32 cellular contexts compared by ENCODE assay signal in the genomic region with DNA sequence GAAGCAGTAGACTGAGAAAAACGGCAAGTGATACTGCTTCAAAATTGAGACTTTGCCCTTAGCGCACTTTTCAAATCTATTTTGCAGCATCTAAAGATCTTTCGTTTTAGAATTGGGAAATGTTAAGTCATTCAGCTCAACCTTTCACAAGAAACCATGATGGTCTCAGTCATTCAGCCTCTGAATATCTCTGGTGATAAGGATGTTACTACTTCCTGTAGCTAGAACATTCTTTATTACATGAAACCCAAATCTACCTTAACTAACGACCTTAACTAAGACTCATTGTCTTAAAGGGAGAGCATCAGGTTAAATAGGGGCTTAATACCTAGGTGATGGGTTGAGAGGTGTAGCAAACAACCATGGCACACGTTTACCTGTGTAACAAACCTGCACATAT. TPM values are rescaled to one million over a fixed set of nuclear protein-coding genes. Genes with fewer than 3 reads are reported as not detected.
"Had no signal": no experiment of that assay in that cellular context is flagged by ENCODE, and none has a peak within 500 bp of the region (broad histone marks: within the 10 kb centered on the region; RNA-seq: fewer than 3 reads in every experiment).

No MANE protein-coding gene starts in this region.

- H3K27ac Mint-ChIP-seq: activated CD4-positive, alpha-beta memory T cell treated with anti-CD3 and anti-CD28 coated beads, Interleukin-2, amount 10 ng/mL, durations not matched to agents 7 days and 5 days; activated CD4-positive, alpha-beta T cell treated with anti-CD3 and anti-CD28 coated beads, Interleukin-2, amount 10 ng/mL, durations not matched to agents 7 days and 5 days; activated naive CD4-positive, alpha-beta T cell treated with anti-CD3 and anti-CD28 coated beads, Interleukin-2, amount 10 ng/mL, durations not matched to agents 7 days and 5 days; activated naive CD4-positive, alpha-beta T cell treated with anti-CD3 and anti-CD28 coated beads, Interleukin-2, amount 50 U/mL, for 72 hours; activated naive CD8-positive, alpha-beta T cell treated with anti-CD3 and anti-CD28 coated beads, Interleukin-2, amount 10 ng/mL, durations not matched to agents 7 days and 5 days; activated T-cell treated with anti-CD3 and anti-CD28 coated beads, Interleukin-2, amount 50 U/mL, for 24 hours; activated T-cell treated with anti-CD3 and anti-CD28 coated beads, Interleukin-2, amount 50 U/mL, for 72 hours had no signal

- H3K36me3 Mint-ChIP-seq: activated naive CD4-positive, alpha-beta T cell treated with anti-CD3 and anti-CD28 coated beads, Interleukin-2, amount 10 ng/mL, durations not matched to agents 7 days and 5 days; activated naive CD4-positive, alpha-beta T cell treated with anti-CD3 and anti-CD28 coated beads, Interleukin-2, amount 50 U/mL, for 72 hours; activated naive CD8-positive, alpha-beta T cell treated with anti-CD3 and anti-CD28 coated beads, Interleukin-2, amount 10 ng/mL, durations not matched to agents 7 days and 5 days had no signal

- H3K4me3 ChIP-seq: ascending aorta, cardiac muscle cell, colonic mucosa, esophagus muscularis mucosa, gastroesophageal sphincter, heart right ventricle, hepatocyte had no signal

- H3K4me1 ChIP-seq: colonic mucosa had no signal

- H3K4me2 ChIP-seq: hepatocyte had no signal

- H2AFZ ChIP-seq: hepatocyte had no signal

- H3K79me2 ChIP-seq: hepatocyte had no signal

- H3K36me3 ChIP-seq: ascending aorta, brain microvascular endothelial cell, cardiac muscle cell, colonic mucosa, esophagus muscularis mucosa, gastroesophageal sphincter, heart right ventricle had no signal

- H3K4me3 Mint-ChIP-seq: activated CD4-positive, alpha-beta memory T cell treated with anti-CD3 and anti-CD28 coated beads, Interleukin-2, amount 10 ng/mL, durations not matched to agents 7 days and 5 days; activated CD4-positive, alpha-beta T cell treated with anti-CD3 and anti-CD28 coated beads, Interleukin-2, amount 10 ng/mL, durations not matched to agents 7 days and 5 days; activated naive CD4-positive, alpha-beta T cell treated with anti-CD3 and anti-CD28 coated beads, Interleukin-2, amount 10 ng/mL, durations not matched to agents 7 days and 5 days; activated naive CD8-positive, alpha-beta T cell treated with anti-CD3 and anti-CD28 coated beads, Interleukin-2, amount 10 ng/mL, durations not matched to agents 7 days and 5 days; activated T-cell treated with anti-CD3 and anti-CD28 coated beads, Interleukin-2, amount 50 U/mL, for 24 hours; activated T-cell treated with anti-CD3 and anti-CD28 coated beads, Interleukin-2, amount 50 U/mL, for 72 hours had no signal

- H3K27ac ChIP-seq: ascending aorta, brain microvascular endothelial cell, cardiac muscle cell, colonic mucosa, esophagus muscularis mucosa, gastroesophageal sphincter, heart right ventricle, hepatocyte had no signal

- H3K27me3 Mint-ChIP-seq: activated T-cell treated with anti-CD3 and anti-CD28 coated beads, Interleukin-2, amount 50 U/mL, for 24 hours had no signal

- H3K4me1 Mint-ChIP-seq: activated CD4-positive, alpha-beta memory T cell treated with anti-CD3 and anti-CD28 coated beads, Interleukin-2, amount 10 ng/mL, durations not matched to agents 7 days and 5 days; activated CD4-positive, alpha-beta T cell treated with anti-CD3 and anti-CD28 coated beads, Interleukin-2, amount 10 ng/mL, durations not matched to agents 7 days and 5 days; activated naive CD4-positive, alpha-beta T cell treated with anti-CD3 and anti-CD28 coated beads, Interleukin-2, amount 10 ng/mL, durations not matched to agents 7 days and 5 days; activated naive CD8-positive, alpha-beta T cell treated with anti-CD3 and anti-CD28 coated beads, Interleukin-2, amount 10 ng/mL, durations not matched to agents 7 days and 5 days had no signal

- H3K9me3 Mint-ChIP-seq: activated CD4-positive, alpha-beta memory T cell treated with anti-CD3 and anti-CD28 coated beads, Interleukin-2, amount 10 ng/mL, durations not matched to agents 7 days and 5 days; activated CD4-positive, alpha-beta T cell treated with anti-CD3 and anti-CD28 coated beads, Interleukin-2, amount 10 ng/mL, durations not matched to agents 7 days and 5 days; activated naive CD4-positive, alpha-beta T cell treated with anti-CD3 and anti-CD28 coated beads, Interleukin-2, amount 10 ng/mL, durations not matched to agents 7 days and 5 days; activated naive CD4-positive, alpha-beta T cell treated with anti-CD3 and anti-CD28 coated beads, Interleukin-2, amount 50 U/mL, for 72 hours; activated naive CD8-positive, alpha-beta T cell treated with anti-CD3 and anti-CD28 coated beads, Interleukin-2, amount 10 ng/mL, durations not matched to agents 7 days and 5 days; activated T-cell treated with anti-CD3 and anti-CD28 coated beads, Interleukin-2, amount 50 U/mL, for 24 hours; activated T-cell treated with anti-CD3 and anti-CD28 coated beads, Interleukin-2, amount 50 U/mL, for 72 hours had no signal

- DNase-seq: activated CD4-positive, alpha-beta memory T cell treated with anti-CD3 and anti-CD28 coated beads, Interleukin-2, amount 10 ng/mL, durations not matched to agents 7 days and 5 days; activated CD4-positive, alpha-beta T cell treated with anti-CD3 and anti-CD28 coated beads for 4 hours; activated CD4-positive, alpha-beta T cell treated with anti-CD3 and anti-CD28 coated beads, Interleukin-2, amount 10 ng/mL, durations not matched to agents 7 days and 5 days; activated CD4-positive, alpha-beta T cell treated with anti-CD3 and anti-CD28 coated beads, Interleukin-2, amount 50 U/mL, for 4 hours; activated CD4-positive, CD25-positive, alpha-beta regulatory T cell; activated CD4-positive, CD25-positive, alpha-beta regulatory T cell treated with anti-CD3 and anti-CD28 coated beads, Interleukin-2, amount 50 U/mL, for 72 hours; activated CD8-positive, alpha-beta memory T cell treated with anti-CD3 and anti-CD28 coated beads, Interleukin-2, amount 50 U/mL, for 48 hours; activated gamma-delta T cell; activated naive CD4-positive, alpha-beta T cell; activated naive CD4-positive, alpha-beta T cell treated with anti-CD3 and anti-CD28 coated beads, Interleukin-2, amount 10 ng/mL, durations not matched to agents 7 days and 5 days; activated naive CD8-positive, alpha-beta T cell treated with anti-CD3 and anti-CD28 coated beads, Interleukin-2, amount 10 ng/mL, durations not matched to agents 7 days and 5 days; activated T-cell treated with anti-CD3 and anti-CD28 coated beads for 4 hours; activated T-cell treated with anti-CD3 and anti-CD28 coated beads, Interleukin-2, amount 50 U/mL, for 24 hours; activated T-cell treated with anti-CD3 and anti-CD28 coated beads, Interleukin-2, amount 50 U/mL, for 72 hours; brain microvascular endothelial cell; central memory CD4-positive, alpha-beta T cell; cerebellar nuclear complex; colonic mucosa; effector CD8-positive, alpha-beta T cell; erythroblast; foreskin melanocyte; heart right ventricle; T-helper 2 cell had no signal

- H3K27me3 ChIP-seq: ascending aorta, brain microvascular endothelial cell, cardiac muscle cell, colonic mucosa, esophagus muscularis mucosa, gastroesophageal sphincter, heart right ventricle, hepatocyte had no signal

- H3K9me3 ChIP-seq: ascending aorta, colonic mucosa, esophagus muscularis mucosa, gastroesophageal sphincter, heart right ventricle had no signal

- ATAC-seq: activated naive CD4-positive, alpha-beta T cell treated with anti-CD3 and anti-CD28 coated beads, Interleukin-2, amount 50 U/mL, for 72 hours; activated T-cell treated with anti-CD3 and anti-CD28 coated beads, Interleukin-2, amount 50 U/mL, for 72 hours; gastroesophageal sphincter; heart right ventricle had no signal

RNA-seq across cellular contexts. Expression of a gene that starts 26.4 kb away (rescaled TPM):
- total RNA-seq: activated CD4-positive, alpha-beta memory T cell treated with anti-CD3 and anti-CD28 coated beads, Interleukin-2, amount 10 ng/mL, durations not matched to agents 7 days and 5 days; activated CD4-positive, alpha-beta T cell treated with anti-CD3 and anti-CD28 coated beads, Interleukin-2, amount 10 ng/mL, durations not matched to agents 7 days and 5 days; activated naive CD4-positive, alpha-beta T cell treated with anti-CD3 and anti-CD28 coated beads, Interleukin-2, amount 50 U/mL, for 72 hours; activated naive CD8-positive, alpha-beta T cell treated with anti-CD3 and anti-CD28 coated beads, Interleukin-2, amount 10 ng/mL, durations not matched to agents 7 days and 5 days; activated T-cell treated with anti-CD3 and anti-CD28 coated beads, Interleukin-2, amount 50 U/mL, for 72 hours; ascending aorta; glomerular endothelial cell; T-helper 1 cell treated with Interleukin-12 subunit alpha and Interleukin-12 subunit beta and Interleukin-4 antibody, amounts not matched to agents 30 ng/mL and 1 ng/mL, for 36 hours had no signal

RNA-seq across cellular contexts. Expression of a gene that starts 47.9 kb away (rescaled TPM):
- total RNA-seq: activated CD4-positive, alpha-beta memory T cell treated with anti-CD3 and anti-CD28 coated beads, Interleukin-2, amount 10 ng/mL, durations not matched to agents 7 days and 5 days; activated CD4-positive, alpha-beta T cell treated with anti-CD3 and anti-CD28 coated beads, Interleukin-2, amount 10 ng/mL, durations not matched to agents 7 days and 5 days; activated naive CD4-positive, alpha-beta T cell treated with anti-CD3 and anti-CD28 coated beads, Interleukin-2, amount 50 U/mL, for 72 hours; activated naive CD8-positive, alpha-beta T cell treated with anti-CD3 and anti-CD28 coated beads, Interleukin-2, amount 10 ng/mL, durations not matched to agents 7 days and 5 days; activated T-cell treated with anti-CD3 and anti-CD28 coated beads, Interleukin-2, amount 50 U/mL, for 72 hours; ascending aorta; dermis microvascular lymphatic vessel endothelial cell; glomerular endothelial cell; heart right ventricle; T-helper 1 cell treated with Interleukin-12 subunit alpha and Interleukin-12 subunit beta and Interleukin-4 antibody, amounts not matched to agents 30 ng/mL and 1 ng/mL, for 36 hours had no signal
- polyA plus RNA-seq: heart right ventricle had no signal
